Comparison of ENCODE assay signal across 21 cellular contexts in genomic region chr12:111905502-111905901, GRCh38.
DNase-seq lines count a peak whose midpoint lies in the region; ATAC-seq, FAIRE-seq and TF ChIP-seq lines count a peak whose summit lies in the region.
"Had no signal": no experiment of that assay in that cellular context is flagged by ENCODE, and none has a peak within 500 bp of the region (broad histone marks: within the 10 kb centered on the region; RNA-seq: fewer than 3 reads in every experiment).

No MANE protein-coding gene starts in this region.

- BruUV-seq in HepG2 (replicated peaks; lab: Mats Ljungman, UMichigan) (no TSS peak), HCT116 (replicated peaks; lab: Mats Ljungman, UMichigan) (no TSS peak)

- H3K27me3 Mint-ChIP-seq in WTC11 (ENCODE audit: low read depth) = peaks cover 2% of the 10 kb centered on the region; the same call in 1 of the 2 replicates
- H3K27me3 Mint-ChIP-seq in activated naive CD4-positive, alpha-beta T cell treated with anti-CD3 and anti-CD28 coated beads for 36 hours (ENCODE audit: low read depth) = no peaks in the 10 kb centered on the region
- H3K27me3 Mint-ChIP-seq: CD4-positive, alpha-beta memory T cell had no signal

- in situ Hi-C loops in HepG2 (cut with HindIII; ENCODE audit: extremely low pct_ligation_motif_present, low pct_unique_long_range_greater_than_20kb) = no loop called here

- ATAC-seq in HepG2 = peak; percentile 69
- no peak for ATAC-seq in right lobe of liver
- ATAC-seq in HCT116 = 0 out of 2 replicates have a peak, but pooled peaks have one; percentile 38
- ATAC-seq in WTC11 = peak; percentile 64

- TF ChIP-seq POLR2A in HepG2 (IDR thresholded peaks at IDR 0.05; ENCODE audit: insufficient read depth in 1 of 2, low read depth in 2 of 2, low read length in 2 of 2) = no peak
- TF ChIP-seq POLR2A in right lobe of liver (IDR thresholded peaks at IDR 0.05) = no peak
- no peak for TF ChIP-seq POLR2A in HCT116 (IDR thresholded peaks at IDR 0.05; ENCODE audit: borderline replicate concordance, extremely low read depth, insufficient read depth, insufficient read length)

- TF ChIP-seq RAD21 in HepG2 (CRISPR knock-in tag; IDR thresholded peaks at IDR 0.05) (no peak), HCT116 (IDR thresholded peaks at IDR 0.05; ENCODE audit: low read depth) (no peak)

- CTCF ChIA-PET in HepG2 (lab: Yijun Ruan, JAX; ENCODE audit: low intra/inter-chr PET ratio, low total read pairs) (no interaction called here), HCT116 (lab: Charles Lee) (no interaction called here), WTC11 (lab: Charles Lee) (no interaction called here)
- CTCF ChIA-PET in activated naive CD4-positive, alpha-beta T cell treated with anti-CD3 and anti-CD28 coated beads for 36 hours (lab: Charles Lee) = no interaction called here

- WGBS in HepG2 (ENCODE audit: low lambda C conversion rate) = 100% methylated on average over 1 of the region's 3 CpGs
- WGBS in right lobe of liver (ENCODE audit: insufficient coverage, low coverage, low lambda C conversion rate, missing lambda C conversion rate) = no CpG with 5 or more reads among the region's 3 CpGs

- H3K36me3 Mint-ChIP-seq in WTC11 = peaks cover 2% of the 10 kb centered on the region
- peaks cover 24% of the 10 kb centered on the region for H3K36me3 Mint-ChIP-seq in activated naive CD4-positive, alpha-beta T cell treated with anti-CD3 and anti-CD28 coated beads for 36 hours (ENCODE audit: low read depth)

- H3K9me3 ChIP-seq in HepG2 (ENCODE audit: low read length) (no peaks in the 10 kb centered on the region), right lobe of liver (peaks cover 0 to 5% (median 0%) of the 10 kb centered on the region in 4 donors), HCT116 (ENCODE audit: control insufficient read depth in 1 of 2, insufficient read depth in 1 of 2, low read depth in 1 of 2, low read length in 2 of 2) (0 out of 4 replicates have a peak, but pooled peaks cover 0 to 5% of the 10 kb centered on the region in 2 experiments)

- FAIRE-seq in HepG2 (lab: Jason Lieb, UNC) = no peak
- FAIRE-seq: A549, GM12891, H54 had no signal

- no peaks in the 10 kb centered on the region for H3K4me1 ChIP-seq in HepG2 (ENCODE audit: insufficient read depth, low read length)
- H3K4me1 ChIP-seq in right lobe of liver = no peaks in the 10 kb centered on the region
- H3K4me1 ChIP-seq in HCT116 (ENCODE audit: control insufficient read depth in 1 of 2, insufficient read depth in 2 of 2, low read length in 2 of 2) = no peaks in the 10 kb centered on the region
- H3K4me1 ChIP-seq: A549, HAP-1 had no signal

- H3K36me3 ChIP-seq in HepG2 (replicated peaks in 1 of 2; ENCODE audit: control insufficient read depth in 1 of 2, insufficient read depth in 2 of 2, low read length in 2 of 2) = no peaks in the 10 kb centered on the region
- H3K36me3 ChIP-seq in right lobe of liver = no peaks in the 10 kb centered on the region
- H3K36me3 ChIP-seq in HCT116 (ENCODE audit: control insufficient read depth in 1 of 2, insufficient read depth in 2 of 2, low read length in 2 of 2) = no peaks in the 10 kb centered on the region

- TF ChIP-seq EP300 in HepG2 (IDR thresholded peaks at IDR 0.05; ENCODE audit: low read depth in 2 of 2, low read length in 2 of 2) (no peak), HepG2 (CRISPR knock-in tag; IDR thresholded peaks at IDR 0.05; ENCODE audit: borderline replicate concordance) (no peak)

- H3K4me3 ChIP-seq in HepG2 (replicated peaks in 1 of 3; ENCODE audit: insufficient read depth in 1 of 3, low read depth in 2 of 3, low read length in 3 of 3) = no peak overlapping the region
- H3K4me3 ChIP-seq in right lobe of liver = no peak overlapping the region
- no peak overlapping the region for H3K4me3 ChIP-seq in HCT116 (replicated peaks in 1 of 2; ENCODE audit: low read depth in 1 of 2, low read length in 2 of 2)
- H3K4me3 ChIP-seq: A549, HAP-1 had no signal

- H3K4me1 Mint-ChIP-seq in WTC11 = no peaks in the 10 kb centered on the region
- H3K4me1 Mint-ChIP-seq in activated naive CD4-positive, alpha-beta T cell treated with anti-CD3 and anti-CD28 coated beads for 36 hours (ENCODE audit: low read depth) = no peaks in the 10 kb centered on the region

- H2AFZ ChIP-seq in HepG2 (ENCODE audit: low read length) (no peak overlapping the region), HCT116 (ENCODE audit: low read depth, low read length, poor library complexity, severe bottlenecking) (no peak overlapping the region)

- POLR2A ChIA-PET in HepG2 (lab: Yijun Ruan, JAX) (no interaction called here), HCT116 (lab: Charles Lee) (no interaction called here), WTC11 (lab: Charles Lee) (no interaction called here)

- H3K27ac ChIP-seq in HepG2 (ENCODE audit: extremely low read length, insufficient read depth, low read length) (no peak overlapping the region), right lobe of liver (no peak overlapping the region), HCT116 (ENCODE audit: low read depth, low read length) (no peak overlapping the region)
- H3K27ac ChIP-seq: A549 had no signal

- intact Hi-C loops in HepG2 (cut with micrococcal nuclease; ENCODE audit: unreplicated experiment) = no loop called here
- intact Hi-C loops in right lobe of liver (cut with DNase I) = no loop called here
- intact Hi-C loops in HCT116 (cut with micrococcal nuclease) = no loop called here
- intact Hi-C loops in activated naive CD4-positive, alpha-beta T cell treated with anti-CD3 and anti-CD28 coated beads for 36 hours (cut with micrococcal nuclease) = no loop called here

- H4K20me1 ChIP-seq in HepG2 (ENCODE audit: insufficient read depth, low read length) (no peaks in the 10 kb centered on the region), HCT116 (ENCODE audit: insufficient read depth) (no peaks in the 10 kb centered on the region)

- H3K9me2 ChIP-seq in HCT116 (ENCODE audit: insufficient read depth) = no peaks in the 10 kb centered on the region

- no peaks in the 10 kb centered on the region for H3K27me3 ChIP-seq in HepG2 (ENCODE audit: control insufficient read depth in 1 of 2, insufficient read depth in 2 of 2, low read length in 2 of 2)
- no peaks in the 10 kb centered on the region for H3K27me3 ChIP-seq in right lobe of liver
- H3K27me3 ChIP-seq in HCT116 (ENCODE audit: insufficient read depth, low read length) = no peaks in the 10 kb centered on the region

- H3K27ac Mint-ChIP-seq in WTC11 = no peak overlapping the region
- no peak overlapping the region for H3K27ac Mint-ChIP-seq in activated naive CD4-positive, alpha-beta T cell treated with anti-CD3 and anti-CD28 coated beads for 36 hours

- no peak overlapping the region for H3K4me2 ChIP-seq in HepG2 (ENCODE audit: low read depth, low read length)
- H3K4me2 ChIP-seq in HCT116 (ENCODE audit: low read length) = no peak overlapping the region
- H3K4me2 ChIP-seq: A549 had no signal

- RAD21 ChIA-PET in HCT116 (lab: Charles Lee; ENCODE audit: low non-redundant PET in 1 of 2, low total read pairs in 2 of 2, uncharacterized antibody in 2 of 2, unreplicated experiment in 2 of 2) = no interaction called here

- TF ChIP-seq CTCF in HepG2 (CRISPR knock-in tag; IDR thresholded peaks at IDR 0.05) (no peak), right lobe of liver (IDR thresholded peaks at IDR 0.05) (no peak), HCT116 (IDR thresholded peaks at IDR 0.05 in 2 of 3, conservative IDR thresholded peaks at IDR 0.05 in 1 of 3; ENCODE audit: borderline replicate concordance in 1 of 3, insufficient read depth in 1 of 3, low read depth in 2 of 3, low read length in 2 of 3) (no peak), WTC11 (IDR thresholded peaks at IDR 0.05) (no peak)

- H3K79me2 ChIP-seq in HepG2 (ENCODE audit: insufficient read depth, low read length) (no peaks in the 10 kb centered on the region), HCT116 (ENCODE audit: insufficient read depth, low read length) (no peaks in the 10 kb centered on the region)

- H3K9ac ChIP-seq in HepG2 (ENCODE audit: insufficient read depth, low read depth, low read length) (no peak overlapping the region), HCT116 (ENCODE audit: low read length) (no peak overlapping the region)

- H3K4me3 Mint-ChIP-seq in WTC11 = no peak overlapping the region
- no peak overlapping the region for H3K4me3 Mint-ChIP-seq in activated naive CD4-positive, alpha-beta T cell treated with anti-CD3 and anti-CD28 coated beads for 36 hours
- H3K4me3 Mint-ChIP-seq: CD4-positive, alpha-beta memory T cell had no signal

- peaks cover 34% of the 10 kb centered on the region for H3K9me3 Mint-ChIP-seq in WTC11
- peaks cover 13% of the 10 kb centered on the region for H3K9me3 Mint-ChIP-seq in activated naive CD4-positive, alpha-beta T cell treated with anti-CD3 and anti-CD28 coated beads for 36 hours

- DNase-seq in HepG2 (ENCODE audit: low spot score) (no peak), right lobe of liver (no peak), HCT116 (ENCODE audit: low read depth, low spot score) (no peak), WTC11 (ENCODE audit: low spot score) (no peak), AML-193 (lab: John Stamatoyannopoulos, UW) (no peak)
- no peak for DNase-seq in activated naive CD4-positive, alpha-beta T cell treated with anti-CD3 and anti-CD28 coated beads for 36 hours
- DNase-seq in stimulated activated naive CD4-positive, alpha-beta T cell (lab: John Stamatoyannopoulos, UW) = no peak
- DNase-seq: 8988T; ACHN; C1 segment of cervical spinal cord; Calu3; CD4-positive, alpha-beta memory T cell; COR-L47; DMS53; DMS79 treated with DMSO at 0.1 percent for 48 hours; GF-D8; GOT3 had no signal

TF ChIP-seq in HepG2, 621 proteins besides CTCF, POLR2A, EP300 and RAD21 (continues in another document):
- TF ChIP-seq MTF1 (CRISPR knock-in tag; IDR thresholded peaks at IDR 0.05) = no peak
- no peak for TF ChIP-seq ZNF552 (CRISPR knock-in tag; IDR thresholded peaks at IDR 0.05; ENCODE audit: borderline replicate concordance)
- no peak for TF ChIP-seq CEBPB (IDR thresholded peaks at IDR 0.05; ENCODE audit: borderline replicate concordance, low read depth, low read length)
- TF ChIP-seq MIER2 (CRISPR knock-in tag; IDR thresholded peaks at IDR 0.05) = no peak

TF ChIP-seq in HCT116, 20 proteins besides CTCF, POLR2A, EP300 and RAD21 (continues in another document):
- TF ChIP-seq EZH2 (IDR thresholded peaks at IDR 0.05) (no peak), YY1 (IDR thresholded peaks at IDR 0.05; ENCODE audit: extremely low read depth, insufficient replicate concordance, low read depth, low read length) (no peak), EZH2phosphoT487 (IDR thresholded peaks at IDR 0.05; ENCODE audit: borderline replicate concordance) (no peak), MAX (IDR thresholded peaks at IDR 0.05) (no peak)

TF ChIP-seq in WTC11, 78 proteins besides CTCF, POLR2A, EP300 and RAD21 (continues in another document):
- TF ChIP-seq CREM (CRISPR knock-in tag; IDR thresholded peaks at IDR 0.05) = no peak

Comparison
In these comparisons a context has a peak if more than half of its experiments do, and no peak if none do; other contexts are left out.
1. ATAC-seq: peak in HepG2 (single experiment), HCT116 (single experiment) and WTC11 (single experiment); none in right lobe of liver (0 of 4).